ENCODE assay signal across 23 cellular contexts in the genomic region with DNA sequence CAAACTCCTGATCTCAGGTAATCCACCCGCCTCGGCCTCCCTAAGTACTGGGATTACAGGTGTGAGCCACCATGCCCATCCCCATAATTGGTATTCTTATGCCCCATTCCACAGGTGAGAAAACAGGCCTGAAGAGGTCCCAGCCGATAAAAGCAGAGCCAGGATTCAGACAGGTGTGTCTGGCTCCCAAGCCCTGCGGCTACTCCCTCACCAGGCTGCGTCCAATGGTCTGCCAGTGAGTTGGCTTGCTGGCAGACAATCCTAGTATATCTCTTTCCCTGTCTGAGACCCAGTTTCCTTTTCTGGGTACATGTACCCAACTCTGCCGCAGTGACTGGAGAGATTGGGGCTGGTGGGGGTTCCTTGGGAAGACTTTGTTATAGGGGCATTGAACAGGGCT. TPM values are rescaled to one million over a fixed set of nuclear protein-coding genes. Genes with fewer than 3 reads are reported as not detected.
DNase-seq lines count a peak whose midpoint lies in the region; ATAC-seq and TF ChIP-seq lines count a peak whose summit lies in the region.
"Had no signal": no experiment of that assay in that cellular context is flagged by ENCODE, and none has a peak within 500 bp of the region (broad histone marks: within the 10 kb centered on the region; RNA-seq: fewer than 3 reads in every experiment).

No MANE protein-coding gene starts in this region.

- CTCF ChIA-PET in activated naive CD4-positive, alpha-beta T cell treated with anti-CD3 and anti-CD28 coated beads, Interleukin-2, amount 10 ng/mL, durations not matched to agents 7 days and 5 days (lab: Charles Lee): interaction anchor here (0.5 to 4.8 kb wide), 4 partner anchors 58 to 1774 kb away, joined by 3 to 40 read pairs (median 4); a partner anchor contains a TSS
- CTCF ChIA-PET in T-cell (lab: Charles Lee): interaction anchor here in 1 of 2 donors (1.3 kb wide), 1 partner anchor 59 kb away, joined by 3 read pairs; no protein-coding TSS in a partner anchor

- ATAC-seq in T-cell (replicated peaks in 1 of 4) (no peak), thoracic aorta (ENCODE audit: insufficient number of reproducible peaks, low FRiP score, low read depth) (no peak), HG03565 (IDR thresholded peaks at IDR 0.05; ENCODE audit: unreplicated experiment) (no peak), Right ventricle myocardium inferior (no peak)
- ATAC-seq: psoas muscle had no signal

- no peak for DNase-seq in activated naive CD4-positive, alpha-beta T cell treated with anti-CD3 and anti-CD28 coated beads, Interleukin-2, amount 10 ng/mL, durations not matched to agents 7 days and 5 days
- no peak for DNase-seq in activated naive CD4-positive, alpha-beta T cell treated with Interleukin-2 at 50 U/mL for 16 hours
- no peak for DNase-seq in T-cell
- no peak for DNase-seq in mesothelial cell of epicardium (ENCODE audit: low spot score in 2 of 2, unreplicated experiment in 2 of 2)
- no peak for DNase-seq in thoracic aorta (ENCODE audit: low spot score)
- DNase-seq in Right ventricle myocardium inferior (ENCODE audit: missing footprints): no peak
- no peak for DNase-seq in NCI-H2227 (lab: John Stamatoyannopoulos, UW; ENCODE audit: unreplicated experiment)
- DNase-seq: activated effector memory CD4-positive, alpha-beta T cell treated with Interleukin-2 at 50 U/mL for 16 hours; anterior cingulate cortex; DMS79 treated with DMSO at 0.1 percent for 48 hours; foreskin melanocyte; KG1; NCI-H2081; NCI-H446 treated with DMSO at 0.1 percent for 48 hours; NK-92 treated with Interleukin-12 subunit alpha and Interleukin-12 subunit beta, amount 100 ng/mL, for 24 hours; psoas muscle; stimulated activated CD4-positive, alpha-beta T cell treated with anti-CD3 and anti-CD28 coated beads, Interleukin-1b, Interleukin-23, amount 100 ng/mL, for 48 hours; stimulated activated naive CD4-positive, alpha-beta T cell treated with Interleukin-2 at 50 U/mL for 16 hours; T1000 had no signal

- TF ChIP-seq CTCF in mesothelial cell of epicardium (IDR thresholded peaks at IDR 0.05; ENCODE audit: unreplicated experiment) (no peak), thoracic aorta (IDR thresholded peaks at IDR 0.05) (no peak)

- peak overlapping the region; percentile 32 for H3K4me3 Mint-ChIP-seq in activated naive CD4-positive, alpha-beta T cell treated with anti-CD3 and anti-CD28 coated beads, Interleukin-2, amount 10 ng/mL, durations not matched to agents 7 days and 5 days
- H3K4me3 Mint-ChIP-seq in T-cell (peak overlapping the region in 2 of 3 donors; percentile 56 to 77), mesothelial cell of epicardium (peak overlapping the region; percentile 58)

- H3K4me3 ChIP-seq in thoracic aorta: no peak overlapping the region
- H3K4me3 ChIP-seq: Peyer's patch, psoas muscle, SJSA1, thyroid gland had no signal

- no peaks in the 10 kb centered on the region for H3K9me3 ChIP-seq in thoracic aorta
- H3K9me3 ChIP-seq: Peyer's patch, psoas muscle, SJSA1, thyroid gland had no signal

- peak overlapping the region; percentile 89 to 90 for H3K27ac ChIP-seq in thoracic aorta
- H3K27ac ChIP-seq: Peyer's patch, SJSA1 had no signal

- H3K27ac Mint-ChIP-seq in activated naive CD4-positive, alpha-beta T cell treated with anti-CD3 and anti-CD28 coated beads, Interleukin-2, amount 10 ng/mL, durations not matched to agents 7 days and 5 days: no peak overlapping the region
- H3K27ac Mint-ChIP-seq in T-cell (no peak overlapping the region), mesothelial cell of epicardium (peak overlapping the region; percentile 53)

- H3K4me1 ChIP-seq in thoracic aorta (ENCODE audit: control insufficient read depth in 1 of 2, low read depth in 2 of 2): peaks cover 5 to 35% of the 10 kb centered on the region in 2 donors

- no peaks in the 10 kb centered on the region for H3K27me3 ChIP-seq in thoracic aorta (replicated peaks; ENCODE audit: insufficient read depth)
- H3K27me3 ChIP-seq: Peyer's patch, SJSA1, thyroid gland had no signal

- intact Hi-C loops in Right ventricle myocardium inferior (cut with DNase I): no loop called here

- peaks cover 63% of the 10 kb centered on the region for H3K27me3 Mint-ChIP-seq in activated naive CD4-positive, alpha-beta T cell treated with anti-CD3 and anti-CD28 coated beads, Interleukin-2, amount 10 ng/mL, durations not matched to agents 7 days and 5 days
- H3K27me3 Mint-ChIP-seq in T-cell (peaks cover 3 to 10% of the 10 kb centered on the region in 2 donors), mesothelial cell of epicardium (ENCODE audit: low read depth) (no peaks in the 10 kb centered on the region)

- no peaks in the 10 kb centered on the region for H3K9me3 Mint-ChIP-seq in activated naive CD4-positive, alpha-beta T cell treated with anti-CD3 and anti-CD28 coated beads, Interleukin-2, amount 10 ng/mL, durations not matched to agents 7 days and 5 days
- H3K9me3 Mint-ChIP-seq in T-cell: no peaks in the 10 kb centered on the region
- no peaks in the 10 kb centered on the region for H3K9me3 Mint-ChIP-seq in mesothelial cell of epicardium

- H3K36me3 Mint-ChIP-seq in activated naive CD4-positive, alpha-beta T cell treated with anti-CD3 and anti-CD28 coated beads, Interleukin-2, amount 10 ng/mL, durations not matched to agents 7 days and 5 days: no peaks in the 10 kb centered on the region
- H3K36me3 Mint-ChIP-seq in T-cell (no peaks in the 10 kb centered on the region), mesothelial cell of epicardium (no peaks in the 10 kb centered on the region)

- POLR2A ChIA-PET in T-cell (lab: Charles Lee): interaction anchor here in 1 of 2 donors (0.7 kb wide), 1 partner anchor 390 kb away, joined by 7 read pairs; no protein-coding TSS in a partner anchor

- H3K4me1 Mint-ChIP-seq in activated naive CD4-positive, alpha-beta T cell treated with anti-CD3 and anti-CD28 coated beads, Interleukin-2, amount 10 ng/mL, durations not matched to agents 7 days and 5 days: peaks cover 15% of the 10 kb centered on the region
- peaks cover 0 to 20% (median 12%) of the 10 kb centered on the region in 3 donors for H3K4me1 Mint-ChIP-seq in T-cell
- peaks cover 25% of the 10 kb centered on the region for H3K4me1 Mint-ChIP-seq in mesothelial cell of epicardium

- no peaks in the 10 kb centered on the region for H3K36me3 ChIP-seq in thoracic aorta
- H3K36me3 ChIP-seq: Peyer's patch, SJSA1, thyroid gland had no signal

RNA-seq across cellular contexts. Expression of a gene that starts 1.9 kb away (rescaled TPM):
- total RNA-seq in T-cell (1 to 10 TPM in 1 of 5 donors, under 1 TPM in 4; 0.56 to 1.1 (median 0.70) TPM), mesothelial cell of epicardium (46.7 to 49.4 TPM (median 48.8 TPM) in 3 replicates), thoracic aorta (10 to 100 TPM; 39.5 to 50.2 TPM), Right ventricle myocardium inferior (193 TPM)

Comparison
In these comparisons a context has a peak if more than half of its experiments do, and no peak if none do; other contexts are left out.
1. RNA of a gene that starts 1.9 kb away (total RNA-seq): 193 TPM in Right ventricle myocardium inferior (single experiment), 39.5 to 50.2 TPM in thoracic aorta and 46.7 to 49.4 TPM in mesothelial cell of epicardium; 0.56 to 1.1 TPM in T-cell; every median in the first group is over 10 times any median in the second.
2. Peak in every context shown above with its lines, with median percentiles within 50 percentile points of each other: H3K4me3 Mint-ChIP-seq.